ENCODE assay signal across 19 cellular contexts in the genomic region with DNA sequence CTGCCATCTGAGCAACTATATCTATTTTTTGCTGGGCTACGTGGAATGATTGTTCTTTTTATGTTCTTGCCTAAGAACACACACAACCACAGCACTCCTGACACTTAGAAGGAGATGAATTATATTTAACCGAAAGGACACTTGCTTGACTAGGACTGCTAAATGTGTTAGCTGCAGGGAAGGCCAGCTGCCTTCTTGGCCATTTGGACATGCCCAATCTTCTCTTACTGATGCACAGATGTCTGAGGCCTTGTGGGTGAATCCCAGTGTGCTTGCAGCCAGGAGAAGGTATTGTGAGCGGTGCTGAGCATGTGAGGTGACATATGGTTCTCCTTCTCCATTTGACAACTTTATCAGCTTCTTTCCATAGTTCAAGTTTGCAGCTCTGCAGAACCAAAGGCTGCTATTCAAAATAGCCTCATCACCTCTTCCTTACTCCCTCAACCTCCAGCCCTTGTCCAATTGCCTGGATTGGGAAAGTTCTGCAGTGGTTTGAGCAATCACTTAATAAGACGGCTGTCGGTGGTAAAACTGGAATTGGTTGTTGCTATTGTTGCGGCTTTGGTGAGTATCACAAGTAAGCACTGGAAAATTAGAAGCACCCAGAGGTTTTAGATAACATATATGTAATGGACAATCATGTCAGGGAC.
"Had no signal": no experiment of that assay in that cellular context is flagged by ENCODE, and none has a peak within 500 bp of the region (broad histone marks: within the 10 kb centered on the region; RNA-seq: fewer than 3 reads in every experiment).

No MANE protein-coding gene starts in this region.

- H3K9me3 ChIP-seq: SJSA1 had no signal

- H3K36me3 ChIP-seq: SJSA1 had no signal

- H3K4me3 ChIP-seq: SJSA1, SK-N-MC had no signal

- H3K27me3 ChIP-seq: SJSA1 had no signal

- H3K27ac ChIP-seq: SJSA1, SK-N-MC had no signal

- H3K4me1 ChIP-seq: SJSA1 had no signal

- DNase-seq: KBM-7, MV-4-11, NCI-H1048, NCI-H1105, NCI-H1417 treated with DMSO at 0.1 percent for 48 hours, NCI-H146, NCI-H1694 treated with DMSO at 0.1 percent for 48 hours, NCI-H1930, NCI-H2081, NCI-H2107, NCI-H2171 treated with DMSO at 0.1 percent for 48 hours, NCI-H345, NCI-H69, NCI-H774, Right ventricle myocardium superior, RPMI8226, SIG-M5 had no signal
